ENCODE assay signal across 1 cellular context in genomic region chr11:129326921-129327320, GRCh38.
TF ChIP-seq lines count a peak whose summit lies in the region.

No MANE protein-coding gene starts in this region.

TF ChIP-seq in H1, 55 proteins besides CTCF, POLR2A, EP300 and RAD21:
- TF ChIP-seq YY1 (IDR thresholded peaks at IDR 0.05; ENCODE audit: low read depth, low read length) (no peak), JUND (IDR thresholded peaks at IDR 0.05; ENCODE audit: low read length) (no peak), KDM4A (IDR thresholded peaks at IDR 0.05; ENCODE audit: low read depth, low read length, severe bottlenecking) (no peak), RNF2 (IDR thresholded peaks at IDR 0.05; ENCODE audit: borderline replicate concordance, low read depth, low read length, missing control alignments, poor library complexity, severe bottlenecking) (no peak), GABPA (IDR thresholded peaks at IDR 0.05; ENCODE audit: borderline replicate concordance, insufficient read depth, low read length) (no peak), CEBPB (IDR thresholded peaks at IDR 0.05; ENCODE audit: low read depth, low read length) (no peak), EGR1 (IDR thresholded peaks at IDR 0.05; ENCODE audit: borderline replicate concordance, low read depth, low read length) (no peak), CBX5 (IDR thresholded peaks at IDR 0.05; ENCODE audit: low read depth, low read length) (no peak), POU5F1 (IDR thresholded peaks at IDR 0.05; ENCODE audit: low read depth, low read length) (no peak)
- TF ChIP-seq, protein P1, sequence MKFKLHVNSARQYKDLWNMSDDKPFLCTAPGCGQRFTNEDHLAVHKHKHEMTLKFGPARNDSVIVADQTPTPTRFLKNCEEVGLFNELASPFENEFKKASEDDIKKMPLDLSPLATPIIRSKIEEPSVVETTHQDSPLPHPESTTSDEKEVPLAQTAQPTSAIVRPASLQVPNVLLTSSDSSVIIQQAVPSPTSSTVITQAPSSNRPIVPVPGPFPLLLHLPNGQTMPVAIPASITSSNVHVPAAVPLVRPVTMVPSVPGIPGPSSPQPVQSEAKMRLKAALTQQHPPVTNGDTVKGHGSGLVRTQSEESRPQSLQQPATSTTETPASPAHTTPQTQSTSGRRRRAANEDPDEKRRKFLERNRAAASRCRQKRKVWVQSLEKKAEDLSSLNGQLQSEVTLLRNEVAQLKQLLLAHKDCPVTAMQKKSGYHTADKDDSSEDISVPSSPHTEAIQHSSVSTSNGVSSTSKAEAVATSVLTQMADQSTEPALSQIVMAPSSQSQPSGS (IDR thresholded peaks at IDR 0.05; ENCODE audit: low read length) = no peak
